21 cellular contexts compared by ENCODE assay signal in genomic region chr17:61783120-61783519, GRCh38.
DNase-seq lines count a peak whose midpoint lies in the region; ATAC-seq, FAIRE-seq and TF ChIP-seq lines count a peak whose summit lies in the region.
"Had no signal": no experiment of that assay in that cellular context is flagged by ENCODE, and none has a peak within 500 bp of the region (broad histone marks: within the 10 kb centered on the region; RNA-seq: fewer than 3 reads in every experiment).

No MANE protein-coding gene starts in this region.

- TF ChIP-seq CTCF in A549 (IDR thresholded peaks at IDR 0.05) (no peak), DOHH2 (IDR thresholded peaks at IDR 0.05; ENCODE audit: low read depth, low read length, poor library complexity, severe bottlenecking) (no peak), GM12878 (IDR thresholded peaks at IDR 0.05 in 2 of 3, conservative IDR thresholded peaks at IDR 0.05 in 1 of 3; ENCODE audit: control insufficient read depth in 2 of 3, extremely low read depth in 1 of 3, insufficient read depth in 1 of 3, low read depth in 3 of 3, low read length in 3 of 3) (no peak)

- H3K9me3 Mint-ChIP-seq in activated T-helper 1 cell treated with anti-CD3 and anti-CD28 coated beads, Interleukin-12 subunit alpha, Interleukin-12 subunit beta, Interleukin-2, Interleukin-4 antibody, amounts not matched to agents 30 ng/mL and 10 ng/mL and 1 ng/mL, durations not matched to agents 14 hours and 24 hours and 36 hours = no peaks in the 10 kb centered on the region
- H3K9me3 Mint-ChIP-seq: CD4-positive, CD25-positive, alpha-beta regulatory T cell; CD8-positive, alpha-beta T cell had no signal

- SMC1A ChIA-PET in GM12878 (lab: Charles Lee; ENCODE audit: uncharacterized antibody, unreplicated experiment) = interaction anchor here (1.4 kb wide), 1 partner anchor 33 kb away, joined by 6 read pairs; no protein-coding TSS in a partner anchor

- WGBS in A549 (ENCODE audit: missing lambda C conversion rate) = 88% methylated on average over 1 of the region's 1 CpG
- WGBS in GM12878 (ENCODE audit: insufficient coverage, insufficient replicate concordance, low lambda C conversion rate, missing lambda C conversion rate) = 70% methylated on average over 1 of the region's 1 CpG

- CTCF ChIA-PET in A549 (lab: Yijun Ruan, JAX) = no interaction called here
- CTCF ChIA-PET in GM12878 (lab: Yijun Ruan, JAX) = no interaction called here

- BruUV-seq in GM12878 (replicated peaks; lab: Mats Ljungman, UMichigan) = no TSS peak

- ATAC-seq in A549 = no peak
- no peak for ATAC-seq in GM12878
- ATAC-seq in GM18861 (IDR thresholded peaks at IDR 0.05; ENCODE audit: unreplicated experiment) = no peak
- ATAC-seq: CD8-positive, alpha-beta T cell had no signal

- in situ Hi-C loops in GM12878 (cut with MboI) = no loop called here

- H3K9ac ChIP-seq in GM12878 (ENCODE audit: control insufficient read depth, insufficient read depth, low read length) = no peak overlapping the region
- H3K9ac ChIP-seq: BLaER1 had no signal

- H4K20me1 ChIP-seq in DOHH2 (ENCODE audit: control insufficient read depth, insufficient read depth, low read depth, low read length) (no peaks in the 10 kb centered on the region), GM12878 (ENCODE audit: control insufficient read depth, insufficient read depth) (no peaks in the 10 kb centered on the region)
- H4K20me1 ChIP-seq: BLaER1 had no signal

- H3K27ac ChIP-seq in A549 (no peak overlapping the region), DOHH2 (ENCODE audit: low read depth, low read length) (peak overlapping the region; percentile 100), GM12878 (ENCODE audit: control insufficient read depth, insufficient read depth) (no peak overlapping the region)
- H3K27ac ChIP-seq: BLaER1, C4-2B had no signal

- POLR2A ChIA-PET in A549 (lab: Yijun Ruan, JAX) (no interaction called here), GM12878 (lab: Charles Lee) (no interaction called here)

- H3F3A ChIP-seq in DOHH2 (ENCODE audit: control insufficient read depth, insufficient read depth) = peaks cover 32% of the 10 kb centered on the region

- H3K27me3 Mint-ChIP-seq in activated T-helper 1 cell treated with anti-CD3 and anti-CD28 coated beads, Interleukin-12 subunit alpha, Interleukin-12 subunit beta, Interleukin-2, Interleukin-4 antibody, amounts not matched to agents 30 ng/mL and 10 ng/mL and 1 ng/mL, durations not matched to agents 14 hours and 24 hours and 36 hours (ENCODE audit: insufficient read depth) = no peaks in the 10 kb centered on the region
- H3K27me3 Mint-ChIP-seq: CD4-positive, CD25-positive, alpha-beta regulatory T cell had no signal

- H3K27ac Mint-ChIP-seq in activated T-helper 1 cell treated with anti-CD3 and anti-CD28 coated beads, Interleukin-12 subunit alpha, Interleukin-12 subunit beta, Interleukin-2, Interleukin-4 antibody, amounts not matched to agents 30 ng/mL and 10 ng/mL and 1 ng/mL, durations not matched to agents 14 hours and 24 hours and 36 hours = no peak overlapping the region
- H3K27ac Mint-ChIP-seq: CD4-positive, CD25-positive, alpha-beta regulatory T cell; CD8-positive, alpha-beta T cell had no signal

- no peak for TF ChIP-seq RAD21 in A549 (conservative IDR thresholded peaks at IDR 0.05 in 1 of 2, IDR thresholded peaks at IDR 0.05 in 1 of 2)
- TF ChIP-seq RAD21 in GM12878 (IDR thresholded peaks at IDR 0.05; ENCODE audit: insufficient read depth, low read depth, low read length) = no peak

- H3K4me2 ChIP-seq in A549 (no peak overlapping the region), DOHH2 (ENCODE audit: low read length) (peak overlapping the region; percentile 91), GM12878 (ENCODE audit: control insufficient read depth, insufficient read depth) (no peak overlapping the region)
- H3K4me2 ChIP-seq: BLaER1 had no signal

- H3K4me1 Mint-ChIP-seq in activated T-helper 1 cell treated with anti-CD3 and anti-CD28 coated beads, Interleukin-12 subunit alpha, Interleukin-12 subunit beta, Interleukin-2, Interleukin-4 antibody, amounts not matched to agents 30 ng/mL and 10 ng/mL and 1 ng/mL, durations not matched to agents 14 hours and 24 hours and 36 hours (ENCODE audit: low read depth) = peaks cover 1% of the 10 kb centered on the region
- H3K4me1 Mint-ChIP-seq: CD4-positive, CD25-positive, alpha-beta regulatory T cell had no signal

- no peaks in the 10 kb centered on the region for H3K9me2 ChIP-seq in DOHH2 (replicated peaks; ENCODE audit: control insufficient read depth, low read length)

- RAD21 ChIA-PET in GM12878 (lab: Charles Lee; ENCODE audit: unreplicated experiment) = interaction anchor here (1.7 to 1.8 kb wide), 2 partner anchors 18 to 22 kb away, joined by 7 to 9 read pairs; no protein-coding TSS in a partner anchor

- H3K9me3 ChIP-seq in A549 (no peaks in the 10 kb centered on the region), DOHH2 (ENCODE audit: control insufficient read depth, insufficient read depth, low read length) (no peaks in the 10 kb centered on the region), GM12878 (replicated peaks; ENCODE audit: control insufficient read depth, insufficient read depth, low read length) (no peaks in the 10 kb centered on the region)
- H3K9me3 ChIP-seq: BLaER1, Caco-2 had no signal

- peak; percentile 39 for FAIRE-seq in A549 (lab: Jason Lieb, UNC)
- peak; percentile 63 for FAIRE-seq in GM19239 (lab: Jason Lieb, UNC)
- no peak for FAIRE-seq in GM12878 (lab: Jason Lieb, UNC)
- FAIRE-seq: H1 had no signal

- no peak overlapping the region for H2AFZ ChIP-seq in GM12878 (ENCODE audit: control insufficient read depth, low read depth, low read length)

- TF ChIP-seq POLR2A in A549 (IDR thresholded peaks at IDR 0.05; ENCODE audit: low read length) (no peak), GM12878 (IDR thresholded peaks at IDR 0.05; ENCODE audit: low read depth, low read length) (no peak)

- intact Hi-C loops in GM12878 (cut with micrococcal nuclease; ENCODE audit: unreplicated experiment) = no loop called here
- intact Hi-C loops in activated T-helper 1 cell treated with anti-CD3 and anti-CD28 coated beads, Interleukin-12 subunit alpha, Interleukin-12 subunit beta, Interleukin-2, Interleukin-4 antibody, amounts not matched to agents 30 ng/mL and 10 ng/mL and 1 ng/mL, durations not matched to agents 14 hours and 24 hours and 36 hours (cut with micrococcal nuclease) = no loop called here

- H3K4me3 ChIP-seq in A549 (no peak overlapping the region), DOHH2 (ENCODE audit: low read length) (peak overlapping the region; percentile 35), GM12878 (no peak overlapping the region)
- H3K4me3 ChIP-seq: BLaER1 had no signal

- H3K36me3 Mint-ChIP-seq in activated T-helper 1 cell treated with anti-CD3 and anti-CD28 coated beads, Interleukin-12 subunit alpha, Interleukin-12 subunit beta, Interleukin-2, Interleukin-4 antibody, amounts not matched to agents 30 ng/mL and 10 ng/mL and 1 ng/mL, durations not matched to agents 14 hours and 24 hours and 36 hours (ENCODE audit: low read depth) = peaks cover 3% of the 10 kb centered on the region
- H3K36me3 Mint-ChIP-seq: CD4-positive, CD25-positive, alpha-beta regulatory T cell; CD8-positive, alpha-beta T cell had no signal

- TF ChIP-seq EP300 in A549 (IDR thresholded peaks at IDR 0.05) (no peak), GM12878 (IDR thresholded peaks at IDR 0.05; ENCODE audit: borderline replicate concordance in 1 of 2, control insufficient read depth in 1 of 2, low read depth in 2 of 2, low read length in 2 of 2) (no peak)

- H3K4me3 Mint-ChIP-seq in activated T-helper 1 cell treated with anti-CD3 and anti-CD28 coated beads, Interleukin-12 subunit alpha, Interleukin-12 subunit beta, Interleukin-2, Interleukin-4 antibody, amounts not matched to agents 30 ng/mL and 10 ng/mL and 1 ng/mL, durations not matched to agents 14 hours and 24 hours and 36 hours = no peak overlapping the region
- H3K4me3 Mint-ChIP-seq: CD4-positive, CD25-positive, alpha-beta regulatory T cell; CD8-positive, alpha-beta T cell had no signal

- H3K79me2 ChIP-seq in DOHH2 (ENCODE audit: control insufficient read depth, low read length) = peaks cover 5% of the 10 kb centered on the region
- H3K79me2 ChIP-seq in GM12878 (ENCODE audit: control insufficient read depth, insufficient read depth, low read length) = no peaks in the 10 kb centered on the region

- DNase-seq in A549 (ENCODE audit: low read depth in 1 of 2, low spot score in 1 of 2) = no peak
- DNase-seq in GM19239 (ENCODE audit: insufficient read length, low spot score) = no peak
- no peak for DNase-seq in GM12878 (ENCODE audit: low read depth, low spot score)
- no peak for DNase-seq in NCI-H128 (lab: John Stamatoyannopoulos, UW; ENCODE audit: unreplicated experiment)
- DNase-seq in activated T-helper 1 cell treated with anti-CD3 and anti-CD28 coated beads, Interleukin-12 subunit alpha, Interleukin-12 subunit beta, Interleukin-2, Interleukin-4 antibody, amounts not matched to agents 30 ng/mL and 10 ng/mL and 1 ng/mL, durations not matched to agents 14 hours and 24 hours and 36 hours (ENCODE audit: low spot score) = no peak
- DNase-seq in putamen (ENCODE audit: low spot score) = no peak
- DNase-seq: 8988T; Caco-2; CD4-positive, CD25-positive, alpha-beta regulatory T cell; CD8-positive, alpha-beta T cell; DMS153; DND-41; EL; GDM1; H7; HCEC 1CT had no signal

- H3K27me3 ChIP-seq in DOHH2 (ENCODE audit: control insufficient read depth, low read length) = no peaks in the 10 kb centered on the region
- no peaks in the 10 kb centered on the region for H3K27me3 ChIP-seq in GM12878 (replicated peaks in 1 of 2; ENCODE audit: control insufficient read depth in 2 of 2, insufficient read depth in 2 of 2, low read length in 1 of 2)
- H3K27me3 ChIP-seq: BLaER1 had no signal

- H3K36me3 ChIP-seq in DOHH2 (ENCODE audit: control insufficient read depth, low read length) (peaks cover 54% of the 10 kb centered on the region), GM12878 (ENCODE audit: control insufficient read depth in 2 of 2, insufficient read depth in 2 of 2, low read length in 1 of 2) (no peaks in the 10 kb centered on the region)

- H3K4me1 ChIP-seq in A549 (no peaks in the 10 kb centered on the region), DOHH2 (ENCODE audit: control insufficient read depth, low read length) (peaks cover 71% of the 10 kb centered on the region), GM12878 (ENCODE audit: control insufficient read depth, insufficient read depth, low read length) (peaks cover 12% of the 10 kb centered on the region)
- H3K4me1 ChIP-seq: BLaER1, Caco-2 had no signal

TF ChIP-seq in GM12878, 131 proteins besides CTCF, POLR2A, EP300 and RAD21:
- TF ChIP-seq NFXL1 (IDR thresholded peaks at IDR 0.05; ENCODE audit: borderline replicate concordance) (peak; percentile 52; the same call in 1 of the 2 replicates), ETV6 (conservative IDR thresholded peaks at IDR 0.05 in 1 of 2, IDR thresholded peaks at IDR 0.05 in 1 of 2; ENCODE audit: borderline replicate concordance in 1 of 2, low read depth in 1 of 2) (peak in 1 of 2 experiments; percentile 91; a peak in 1 of 4 replicates), CHD1 (IDR thresholded peaks at IDR 0.05; ENCODE audit: low read depth, low read length) (no peak)
